Comparison of ENCODE assay signal across 1 cellular context in genomic region chr1:15835741-15836510, GRCh38.
A peak's percentile ranks its signal among the peaks of the same experiment; 100 is the strongest.
TF ChIP-seq lines count a peak whose summit lies in the region.

No MANE protein-coding gene starts in this region.

TF ChIP-seq in K562, 482 proteins besides CTCF, POLR2A, EP300 and RAD21 (continued from another document):
- TF ChIP-seq, protein P1, sequence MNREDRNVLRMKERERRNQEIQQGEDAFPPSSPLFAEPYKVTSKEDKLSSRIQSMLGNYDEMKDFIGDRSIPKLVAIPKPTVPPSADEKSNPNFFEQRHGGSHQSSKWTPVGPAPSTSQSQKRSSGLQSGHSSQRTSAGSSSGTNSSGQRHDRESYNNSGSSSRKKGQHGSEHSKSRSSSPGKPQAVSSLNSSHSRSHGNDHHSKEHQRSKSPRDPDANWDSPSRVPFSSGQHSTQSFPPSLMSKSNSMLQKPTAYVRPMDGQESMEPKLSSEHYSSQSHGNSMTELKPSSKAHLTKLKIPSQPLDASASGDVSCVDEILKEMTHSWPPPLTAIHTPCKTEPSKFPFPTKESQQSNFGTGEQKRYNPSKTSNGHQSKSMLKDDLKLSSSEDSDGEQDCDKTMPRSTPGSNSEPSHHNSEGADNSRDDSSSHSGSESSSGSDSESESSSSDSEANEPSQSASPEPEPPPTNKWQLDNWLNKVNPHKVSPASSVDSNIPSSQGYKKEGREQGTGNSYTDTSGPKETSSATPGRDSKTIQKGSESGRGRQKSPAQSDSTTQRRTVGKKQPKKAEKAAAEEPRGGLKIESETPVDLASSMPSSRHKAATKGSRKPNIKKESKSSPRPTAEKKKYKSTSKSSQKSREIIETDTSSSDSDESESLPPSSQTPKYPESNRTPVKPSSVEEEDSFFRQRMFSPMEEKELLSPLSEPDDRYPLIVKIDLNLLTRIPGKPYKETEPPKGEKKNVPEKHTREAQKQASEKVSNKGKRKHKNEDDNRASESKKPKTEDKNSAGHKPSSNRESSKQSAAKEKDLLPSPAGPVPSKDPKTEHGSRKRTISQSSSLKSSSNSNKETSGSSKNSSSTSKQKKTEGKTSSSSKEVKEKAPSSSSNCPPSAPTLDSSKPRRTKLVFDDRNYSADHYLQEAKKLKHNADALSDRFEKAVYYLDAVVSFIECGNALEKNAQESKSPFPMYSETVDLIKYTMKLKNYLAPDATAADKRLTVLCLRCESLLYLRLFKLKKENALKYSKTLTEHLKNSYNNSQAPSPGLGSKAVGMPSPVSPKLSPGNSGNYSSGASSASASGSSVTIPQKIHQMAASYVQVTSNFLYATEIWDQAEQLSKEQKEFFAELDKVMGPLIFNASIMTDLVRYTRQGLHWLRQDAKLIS (CRISPR knock-in tag; IDR thresholded peaks at IDR 0.05): peak; percentile 73
- TF ChIP-seq, protein P2, sequence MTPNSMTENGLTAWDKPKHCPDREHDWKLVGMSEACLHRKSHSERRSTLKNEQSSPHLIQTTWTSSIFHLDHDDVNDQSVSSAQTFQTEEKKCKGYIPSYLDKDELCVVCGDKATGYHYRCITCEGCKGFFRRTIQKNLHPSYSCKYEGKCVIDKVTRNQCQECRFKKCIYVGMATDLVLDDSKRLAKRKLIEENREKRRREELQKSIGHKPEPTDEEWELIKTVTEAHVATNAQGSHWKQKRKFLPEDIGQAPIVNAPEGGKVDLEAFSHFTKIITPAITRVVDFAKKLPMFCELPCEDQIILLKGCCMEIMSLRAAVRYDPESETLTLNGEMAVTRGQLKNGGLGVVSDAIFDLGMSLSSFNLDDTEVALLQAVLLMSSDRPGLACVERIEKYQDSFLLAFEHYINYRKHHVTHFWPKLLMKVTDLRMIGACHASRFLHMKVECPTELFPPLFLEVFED (CRISPR knock-in tag; conservative IDR thresholded peaks at IDR 0.05): peak; percentile 85
- no peak for TF ChIP-seq MEF2A (IDR thresholded peaks at IDR 0.05; ENCODE audit: control insufficient read depth, low read depth, low read length)
- peak; percentile 70 for TF ChIP-seq CUX1 (CRISPR knock-in tag; IDR thresholded peaks at IDR 0.05)
- peak; percentile 87 for TF ChIP-seq TBP (optimal IDR thresholded peaks at IDR 0.05; ENCODE audit: low read depth, low read length)
